ENCODE assay signal across 12 cellular contexts in genomic region chr3:73511555-73511954, GRCh38.
DNase-seq lines count a peak whose midpoint lies in the region.
"Had no signal": no experiment of that assay in that cellular context is flagged by ENCODE, and none has a peak within 500 bp of the region (broad histone marks: within the 10 kb centered on the region; RNA-seq: fewer than 3 reads in every experiment).

No MANE protein-coding gene starts in this region.

- intact Hi-C loops in posterior cingulate gyrus (cut with DNase I) = loop anchor here (10.0 kb wide), 1 partner anchor 113 kb away; the partner anchor contains the start of gene PDZRN3

- DNase-seq in COLO829 (ENCODE audit: low spot score) = peak; percentile 84
- peak in 37 of 56 donors; percentile 6 to 70 (median 29) for DNase-seq in amygdala (lab: John Stamatoyannopoulos, UW)
- peak in 29 of 51 donors; percentile 3 to 79 (median 24) for DNase-seq in hypothalamus (lab: John Stamatoyannopoulos, UW)
- peak in 7 of 10 donors; percentile 34 to 89 (median 51) for DNase-seq in posterior cingulate gyrus
- no peak for DNase-seq in T-helper 9 cell
- no peak for DNase-seq in NCI-H1105 (lab: John Stamatoyannopoulos, UW)
- DNase-seq in NCI-H446 treated with DMSO at 0.1 percent for 48 hours (lab: John Stamatoyannopoulos, UW) = no peak
- no peak for DNase-seq in dermis blood vessel endothelial cell
- DNase-seq: activated CD4-positive, alpha-beta T cell treated with anti-CD3 and anti-CD28 coated beads for 1 hour; AML-193; cerebellar nuclear complex; left lung had no signal

Comparison
In these comparisons a context has a peak if more than half of its experiments do, and no peak if none do; other contexts are left out.
1. DNase-seq: peak in COLO829 (single experiment), amygdala (37 of 56), hypothalamus (29 of 51) and posterior cingulate gyrus (7 of 10); none in T-helper 9 cell (single experiment), NCI-H1105 (single experiment), NCI-H446 treated with DMSO at 0.1 percent for 48 hours (single experiment) and dermis blood vessel endothelial cell (single experiment).